Comparison of ENCODE assay signal across 8 cellular contexts in genomic region chr12:8031872-8032241, GRCh38. TPM values are rescaled to one million over a fixed set of nuclear protein-coding genes. Genes with fewer than 3 reads are reported as not detected.
DNase-seq lines count a peak whose midpoint lies in the region; ATAC-seq and TF ChIP-seq lines count a peak whose summit lies in the region.

No MANE protein-coding gene starts in this region.

- no peaks in the 10 kb centered on the region for H3K27me3 Mint-ChIP-seq in activated CD8-positive, alpha-beta memory T cell treated with anti-CD3 and anti-CD28 coated beads, Interleukin-2, amount 10 ng/mL, durations not matched to agents 7 days and 5 days
- H3K27me3 Mint-ChIP-seq in activated naive CD8-positive, alpha-beta T cell treated with anti-CD3 and anti-CD28 coated beads for 36 hours: no peaks in the 10 kb centered on the region

- peaks cover 47% of the 10 kb centered on the region for H3K4me1 Mint-ChIP-seq in activated CD8-positive, alpha-beta memory T cell treated with anti-CD3 and anti-CD28 coated beads, Interleukin-2, amount 10 ng/mL, durations not matched to agents 7 days and 5 days
- H3K4me1 Mint-ChIP-seq in activated naive CD8-positive, alpha-beta T cell treated with anti-CD3 and anti-CD28 coated beads for 36 hours: peaks cover 44% of the 10 kb centered on the region

- H3K36me3 ChIP-seq in kidney epithelial cell (ENCODE audit: control insufficient read depth, insufficient read depth, low read length) (no peaks in the 10 kb centered on the region), thyroid gland (no peaks in the 10 kb centered on the region)

- H3K9me3 ChIP-seq in thyroid gland: no peaks in the 10 kb centered on the region

- H3K4me3 ChIP-seq in kidney epithelial cell (ENCODE audit: low read depth, low read length): peak overlapping the region; percentile 87
- peak overlapping the region in 2 of 3 donors; percentile 37 to 100 for H3K4me3 ChIP-seq in thyroid gland (replicated peaks in 1 of 3)

- intact Hi-C loops in thyroid gland (cut with DNase I) (loop anchor here (5.0 kb wide), 1 partner anchor 50 kb away; the partner anchor contains the start of gene NECAP1), posterior vena cava (cut with DNase I) (no loop called here)

- H3K4me1 ChIP-seq in thyroid gland: peaks cover 35 to 37% of the 10 kb centered on the region in 2 donors

- H3K27me3 ChIP-seq in kidney epithelial cell (ENCODE audit: control insufficient read depth, insufficient read depth, low read length) (no peaks in the 10 kb centered on the region), thyroid gland (no peaks in the 10 kb centered on the region)

- H3K4me3 Mint-ChIP-seq in activated CD8-positive, alpha-beta memory T cell treated with anti-CD3 and anti-CD28 coated beads, Interleukin-2, amount 10 ng/mL, durations not matched to agents 7 days and 5 days: peak overlapping the region; percentile 78
- peak overlapping the region; percentile 80 for H3K4me3 Mint-ChIP-seq in activated naive CD8-positive, alpha-beta T cell treated with anti-CD3 and anti-CD28 coated beads for 36 hours

- H3K36me3 Mint-ChIP-seq in activated CD8-positive, alpha-beta memory T cell treated with anti-CD3 and anti-CD28 coated beads, Interleukin-2, amount 10 ng/mL, durations not matched to agents 7 days and 5 days: peaks cover 5% of the 10 kb centered on the region
- peaks cover 11% of the 10 kb centered on the region for H3K36me3 Mint-ChIP-seq in activated naive CD8-positive, alpha-beta T cell treated with anti-CD3 and anti-CD28 coated beads for 36 hours

- H3K9me3 Mint-ChIP-seq in activated CD8-positive, alpha-beta memory T cell treated with anti-CD3 and anti-CD28 coated beads, Interleukin-2, amount 10 ng/mL, durations not matched to agents 7 days and 5 days (ENCODE audit: low read depth): no peaks in the 10 kb centered on the region
- no peaks in the 10 kb centered on the region for H3K9me3 Mint-ChIP-seq in activated naive CD8-positive, alpha-beta T cell treated with anti-CD3 and anti-CD28 coated beads for 36 hours

- no peak for DNase-seq in activated CD8-positive, alpha-beta memory T cell treated with anti-CD3 and anti-CD28 coated beads, Interleukin-2, amount 10 ng/mL, durations not matched to agents 7 days and 5 days
- DNase-seq in activated CD8-positive, alpha-beta memory T cell treated with anti-CD3 and anti-CD28 coated beads for 24 hours: no peak
- no peak for DNase-seq in activated naive CD8-positive, alpha-beta T cell treated with anti-CD3 and anti-CD28 coated beads for 36 hours
- DNase-seq in kidney epithelial cell (ENCODE audit: low read depth): no peak
- no peak for DNase-seq in thyroid gland
- DNase-seq in NCI-H1048 (lab: John Stamatoyannopoulos, UW): no peak
- DNase-seq in posterior vena cava (ENCODE audit: low spot score): no peak
- no peak for DNase-seq in activated CD4-positive, alpha-beta T cell treated with anti-CD3 and anti-CD28 coated beads for 48 hours

- peak overlapping the region; percentile 72 to 96 (median 95) for H3K27ac ChIP-seq in thyroid gland

- peak overlapping the region; percentile 75 for H3K27ac Mint-ChIP-seq in activated CD8-positive, alpha-beta memory T cell treated with anti-CD3 and anti-CD28 coated beads, Interleukin-2, amount 10 ng/mL, durations not matched to agents 7 days and 5 days
- H3K27ac Mint-ChIP-seq in activated naive CD8-positive, alpha-beta T cell treated with anti-CD3 and anti-CD28 coated beads for 36 hours: peak overlapping the region; percentile 80

- WGBS in thyroid gland, 2 donors: 55 to 61% methylated on average over 5 of the region's 5 CpGs

- TF ChIP-seq POLR2A in thyroid gland (IDR thresholded peaks at IDR 0.05): no peak

- TF ChIP-seq CTCF in kidney epithelial cell (IDR thresholded peaks at IDR 0.05; ENCODE audit: insufficient read depth, low read length, poor library complexity, severe bottlenecking): no peak
- TF ChIP-seq CTCF in thyroid gland (IDR thresholded peaks at IDR 0.05): no peak

- no peak for ATAC-seq in activated CD8-positive, alpha-beta memory T cell treated with anti-CD3 and anti-CD28 coated beads, Interleukin-2, amount 10 ng/mL, durations not matched to agents 7 days and 5 days

- CTCF ChIA-PET in activated CD8-positive, alpha-beta memory T cell treated with anti-CD3 and anti-CD28 coated beads, Interleukin-2, amount 10 ng/mL, durations not matched to agents 7 days and 5 days (lab: Charles Lee): interaction anchor here (1.3 to 2.3 kb wide), 4 partner anchors 14 to 98 kb away, joined by 3 to 10 read pairs (median 7); no protein-coding TSS in a partner anchor

RNA-seq across cellular contexts. Expression of gene FOXJ2, which starts 0.7 kb away (rescaled TPM):
- 10 to 100 TPM; 17.9 to 18.1 TPM for total RNA-seq in activated CD8-positive, alpha-beta memory T cell treated with anti-CD3 and anti-CD28 coated beads, Interleukin-2, amount 10 ng/mL, durations not matched to agents 7 days and 5 days
- 10 to 100 TPM; 15.5 to 15.9 TPM for total RNA-seq in activated naive CD8-positive, alpha-beta T cell treated with anti-CD3 and anti-CD28 coated beads for 36 hours
- 14.8 and 15.3 TPM in 2 replicates for total RNA-seq in kidney epithelial cell
- 10 to 100 TPM; 14.0 to 18.3 (median 14.9) TPM for total RNA-seq in thyroid gland
- 10 to 100 TPM; 20.4 to 23.8 TPM for total RNA-seq in posterior vena cava

RNA-seq across cellular contexts. Expression of gene C3AR1, which starts 34.3 kb away (rescaled TPM):
- 10 to 100 TPM in 1 of 2 experiments, 1 to 10 TPM in 1; 9.3 to 10.7 TPM for total RNA-seq in activated CD8-positive, alpha-beta memory T cell treated with anti-CD3 and anti-CD28 coated beads, Interleukin-2, amount 10 ng/mL, durations not matched to agents 7 days and 5 days
- 1 to 10 TPM; 2.6 to 2.7 TPM for total RNA-seq in activated naive CD8-positive, alpha-beta T cell treated with anti-CD3 and anti-CD28 coated beads for 36 hours
- total RNA-seq in kidney epithelial cell (0.04 and 0.41 TPM in 2 replicates), thyroid gland (1 to 10 TPM; 2.1 to 4.4 (median 2.9) TPM), posterior vena cava (10 to 100 TPM; 17.1 to 26.6 TPM)

RNA-seq across cellular contexts. Expression of gene NECAP1, which starts 50.2 kb away (rescaled TPM):
- total RNA-seq in activated CD8-positive, alpha-beta memory T cell treated with anti-CD3 and anti-CD28 coated beads, Interleukin-2, amount 10 ng/mL, durations not matched to agents 7 days and 5 days: 10 to 100 TPM; 32.4 to 40.5 TPM
- 10 to 100 TPM; 26.5 to 28.2 TPM for total RNA-seq in activated naive CD8-positive, alpha-beta T cell treated with anti-CD3 and anti-CD28 coated beads for 36 hours
- total RNA-seq in kidney epithelial cell (22.1 and 32.6 TPM in 2 replicates), thyroid gland (10 to 100 TPM; 32.7 to 45.6 (median 39.5) TPM), posterior vena cava (10 to 100 TPM; 20.6 to 21.0 TPM)
